ENCODE assay signal across 9 cellular contexts in genomic region chr4:75514949-75515612, GRCh38. TPM values are rescaled to one million over a fixed set of nuclear protein-coding genes. Genes with fewer than 3 reads are reported as not detected.
DNase-seq lines count a peak whose midpoint lies in the region; ATAC-seq, FAIRE-seq and TF ChIP-seq lines count a peak whose summit lies in the region.
"Had no signal": no experiment of that assay in that cellular context is flagged by ENCODE, and none has a peak within 500 bp of the region (broad histone marks: within the 10 kb centered on the region; RNA-seq: fewer than 3 reads in every experiment).

No MANE protein-coding gene starts in this region.

- H3K27ac ChIP-seq in A549, result peak overlapping the region; percentile 89 to 96
- H3K27ac ChIP-seq in HUES64 (ENCODE audit: low read depth, low read length), result peak overlapping the region; percentile 93
- H3K27ac ChIP-seq in temporal lobe (ENCODE audit: low read depth, low read length), result peak overlapping the region; percentile 79

- peak overlapping the region; percentile 89 for H3K4me2 ChIP-seq in A549

- TF ChIP-seq EP300 in A549 (IDR thresholded peaks at IDR 0.05), result no peak

- POLR2A ChIA-PET in A549 (lab: Yijun Ruan, JAX), result interaction anchor here (0.6 to 1.7 kb wide), 7 partner anchors 10 to 1196 kb away, joined by 3 to 5 read pairs (median 3); partner anchors contain the start of genes BTC and CDKL2

- no peak for TF ChIP-seq CTCF in A549 (IDR thresholded peaks at IDR 0.05)

- FAIRE-seq in A549 (lab: Jason Lieb, UNC), result no peak

- CTCF ChIA-PET in A549 (lab: Yijun Ruan, JAX), result interaction anchor here (0.9 kb wide), 1 partner anchor 56 kb away, joined by 4 read pairs; no protein-coding TSS in a partner anchor

- 41% methylated on average over 9 of the region's 9 CpGs for WGBS in A549 (ENCODE audit: missing lambda C conversion rate)
- WGBS in HUES64, result 76% methylated on average over 8 of the region's 9 CpGs

- TF ChIP-seq RAD21 in A549 (conservative IDR thresholded peaks at IDR 0.05 in 1 of 2, IDR thresholded peaks at IDR 0.05 in 1 of 2), result no peak

- no peak for TF ChIP-seq POLR2A in A549 (IDR thresholded peaks at IDR 0.05; ENCODE audit: low read length)

- ATAC-seq in A549 (no peak; a peak in 2 of 6 replicates), GM18502 (IDR thresholded peaks at IDR 0.05; ENCODE audit: poor library complexity, unreplicated experiment) (peak; percentile 4)

- H3K9ac ChIP-seq in HUES64 (ENCODE audit: low read depth, low read length) (peak overlapping the region; percentile 82), adipocyte (ENCODE audit: low read length) (peak overlapping the region; percentile 91)

- H3K27ac Mint-ChIP-seq in immature natural killer cell, result no peak overlapping the region

- peaks cover 18 to 23% (median 22%) of the 10 kb centered on the region in 3 donors for H3K36me3 Mint-ChIP-seq in immature natural killer cell

- peaks cover 34% of the 10 kb centered on the region for H3K36me3 ChIP-seq in HUES64 (ENCODE audit: insufficient read depth, low read length)
- H3K36me3 ChIP-seq in adipocyte (ENCODE audit: control insufficient read depth, insufficient read depth, low read length, severe bottlenecking), result peaks cover 28% of the 10 kb centered on the region

- no peaks in the 10 kb centered on the region for H3K9me3 Mint-ChIP-seq in immature natural killer cell

- H3K27me3 Mint-ChIP-seq in immature natural killer cell (ENCODE audit: low read depth in 3 of 3), result peaks cover 5 to 9% (median 7%) of the 10 kb centered on the region in 3 donors

- DNase-seq in A549 (ENCODE audit: low read depth in 1 of 2, low spot score in 1 of 2) (no peak), adipocyte (ENCODE audit: low read depth) (no peak), immature natural killer cell (peak in 2 of 3 donors; percentile 10 to 28), NCI-H2029 treated with DMSO at 0.1 percent for 48 hours (lab: John Stamatoyannopoulos, UW) (no peak), dedifferentiated amniotic fluid mesenchymal stem cell (ENCODE audit: extremely low spot score) (no peak)

- H3K4me1 ChIP-seq in A549, result peaks cover 21% of the 10 kb centered on the region; the same call in 2 of the 3 replicates
- H3K4me1 ChIP-seq in HUES64 (ENCODE audit: insufficient read depth, low read length), result peaks cover 30% of the 10 kb centered on the region
- peaks cover 41% of the 10 kb centered on the region for H3K4me1 ChIP-seq in adipocyte (ENCODE audit: control insufficient read depth, insufficient read depth, low read length)

- H3K9me3 ChIP-seq in A549, result no peaks in the 10 kb centered on the region
- H3K9me3 ChIP-seq in HUES64 (ENCODE audit: insufficient read depth, low read depth, low read length), result no peaks in the 10 kb centered on the region
- H3K9me3 ChIP-seq in adipocyte (ENCODE audit: control insufficient read depth, low read length), result no peaks in the 10 kb centered on the region

- H3K4me3 Mint-ChIP-seq in immature natural killer cell, result no peak overlapping the region

- H3K27me3 ChIP-seq in HUES64 (ENCODE audit: insufficient read depth, low read length) (no peaks in the 10 kb centered on the region), adipocyte (replicated peaks; ENCODE audit: control insufficient read depth, insufficient read depth, low read length) (no peaks in the 10 kb centered on the region)

- H3K4me3 ChIP-seq in A549, result peak overlapping the region; percentile 70
- peak overlapping the region; percentile 86 for H3K4me3 ChIP-seq in HUES64 (ENCODE audit: low read length)
- peak overlapping the region; percentile 98 for H3K4me3 ChIP-seq in adipocyte (ENCODE audit: low read length)

- peaks cover 13 to 25% of the 10 kb centered on the region in 2 donors for H3K4me1 Mint-ChIP-seq in immature natural killer cell

TF ChIP-seq in A549, 52 proteins besides CTCF, POLR2A, EP300 and RAD21:
- TF ChIP-seq SREBF2 (IDR thresholded peaks at IDR 0.05) (no peak), CBX2 (IDR thresholded peaks at IDR 0.05; ENCODE audit: borderline replicate concordance, low read depth) (no peak), NR3C1 (IDR thresholded peaks at IDR 0.05) (no peak), CBX8 (IDR thresholded peaks at IDR 0.05) (no peak), HEYL (CRISPR knock-in tag; IDR thresholded peaks at IDR 0.05) (no peak), FOSB (CRISPR knock-in tag; IDR thresholded peaks at IDR 0.05) (no peak), HDAC2 (IDR thresholded peaks at IDR 0.05) (no peak), JUN (IDR thresholded peaks at IDR 0.05) (no peak), JUNB (IDR thresholded peaks at IDR 0.05) (no peak)

RNA-seq across cellular contexts. Expression of gene THAP6, which starts 0.8 kb away (rescaled TPM):
- polyA plus RNA-seq in A549 (2011; rRNA removed) (16.0 and 19.1 TPM in 2 replicates), A549 (2017; fragmentation: RNase III; extraction: RNeasy Plus Mini Kit Qiagen cat#74134 plus additional on column Dnase treatment) (8.1 to 9.4 TPM (median 8.5 TPM) in 3 replicates), immature natural killer cell (10 to 100 TPM in 1 of 3 donors, 1 to 10 TPM in 2; 4.8 to 10.3 (median 7.5) TPM)
- 3.3 and 3.6 TPM in 2 replicates for polyA plus RNA-seq in A549 (2012; cell fraction: cytosol; rRNA removed)
- polyA plus RNA-seq in A549 (2012; cell fraction: nucleus; rRNA removed), result 2.8 and 3.4 TPM in 2 replicates
- polyA minus RNA-seq in A549 (2011; rRNA and poly(A)+ RNA removed), result 8.2 and 9.9 TPM in 2 replicates
- 5.7 TPM for polyA plus RNA-seq in HUES64 (2013, experiment 1 of 2)
- polyA plus RNA-seq in HUES64 (2013, experiment 2 of 2), result 6.2 TPM
- 14.8 TPM for total RNA-seq in temporal lobe

RNA-seq across cellular contexts. Expression of gene RCHY1, which starts 0.9 kb away (rescaled TPM):
- polyA plus RNA-seq in A549 (2011; rRNA removed) (21.8 and 27.4 TPM in 2 replicates), A549 (2017; fragmentation: RNase III; extraction: RNeasy Plus Mini Kit Qiagen cat#74134 plus additional on column Dnase treatment) (19.1 to 20.1 TPM (median 20.0 TPM) in 3 replicates), immature natural killer cell (10 to 100 TPM; 31.8 to 39.0 (median 34.5) TPM)
- 10.8 and 11.9 TPM in 2 replicates for polyA plus RNA-seq in A549 (2012; cell fraction: cytosol; rRNA removed)
- 3.3 and 5.2 TPM in 2 replicates for polyA plus RNA-seq in A549 (2012; cell fraction: nucleus; rRNA removed)
- polyA minus RNA-seq in A549 (2011; rRNA and poly(A)+ RNA removed), result 5.8 and 7.6 TPM in 2 replicates
- 39.2 TPM for polyA plus RNA-seq in HUES64 (2013, experiment 1 of 2)
- polyA plus RNA-seq in HUES64 (2013, experiment 2 of 2), result 38.5 TPM
- total RNA-seq in temporal lobe, result 40.1 TPM

RNA-seq across cellular contexts. Expression of gene ODAPH, which starts 40.8 kb away (rescaled TPM):
- polyA plus RNA-seq in A549 (2011; rRNA removed) (0.08 and 0.33 TPM in 2 replicates), A549 (2017; fragmentation: RNase III; extraction: RNeasy Plus Mini Kit Qiagen cat#74134 plus additional on column Dnase treatment) (0.06 to 0.57 TPM (median 0.34 TPM) in 3 replicates), immature natural killer cell (not detected)
- polyA plus RNA-seq in A549 (2012; cell fraction: cytosol; rRNA removed), result not detected in 2 replicates
- 0.08 and 0.20 TPM in 2 replicates for polyA plus RNA-seq in A549 (2012; cell fraction: nucleus; rRNA removed)
- not detected in 2 replicates for polyA minus RNA-seq in A549 (2011; rRNA and poly(A)+ RNA removed)
- polyA plus RNA-seq in HUES64 (2013, experiment 1 of 2), result not detected
- not detected for polyA plus RNA-seq in HUES64 (2013, experiment 2 of 2)
- not detected for total RNA-seq in temporal lobe
- total RNA-seq: left cardiac atrium had no signal

Comparison
In these comparisons a context has a peak if more than half of its experiments do, and no peak if none do; other contexts are left out.
1. DNase-seq: peak in immature natural killer cell (2 of 3); none in A549 (0 of 2), adipocyte (single experiment), NCI-H2029 treated with DMSO at 0.1 percent for 48 hours (single experiment) and dedifferentiated amniotic fluid mesenchymal stem cell (single experiment).
2. Peak in every context shown above with its lines, with median percentiles within 50 percentile points of each other: H3K27ac ChIP-seq and H3K4me3 ChIP-seq.